In the genomic region with DNA sequence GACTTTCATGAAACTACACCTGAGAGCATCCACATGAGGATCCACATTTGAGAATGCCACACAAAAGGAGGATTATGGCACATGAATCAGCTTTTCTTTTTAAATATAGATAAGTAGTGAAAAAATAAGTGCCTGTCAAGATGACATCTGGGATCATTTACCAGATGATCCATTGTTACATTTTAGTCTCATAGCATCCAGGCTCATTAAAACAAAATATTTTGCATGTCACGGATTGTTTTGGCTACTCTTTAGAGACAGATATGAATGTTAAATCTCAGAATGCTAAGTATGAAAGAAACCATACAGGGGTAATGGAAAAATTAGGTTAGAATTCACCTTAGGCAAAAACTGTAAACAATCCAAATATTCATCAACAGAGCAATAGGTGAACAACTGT, we compare ENCODE assay signal across 18 cellular contexts.
A peak's percentile ranks its signal among the peaks of the same experiment; 100 is the strongest.
DNase-seq lines count a peak whose midpoint lies in the region; ATAC-seq and TF ChIP-seq lines count a peak whose summit lies in the region.
"Had no signal": no experiment of that assay in that cellular context is flagged by ENCODE, and none has a peak within 500 bp of the region (broad histone marks: within the 10 kb centered on the region; RNA-seq: fewer than 3 reads in every experiment).

No MANE protein-coding gene starts in this region.

- DNase-seq in AG10803 (ENCODE audit: low read depth) (peak; percentile 55), GM04504 (ENCODE audit: low read depth) (peak; percentile 25), fibroblast of gingiva (ENCODE audit: low read depth) (peak; percentile 22), type B pancreatic cell (ENCODE audit: extremely low spot score, unreplicated experiment) (no peak)
- no peak for DNase-seq in activated naive CD4-positive, alpha-beta T cell treated with Interleukin-2 at 50 U/mL for 16 hours
- DNase-seq in stimulated activated CD8-positive, alpha-beta memory T cell treated with anti-CD3 and anti-CD28 coated beads, Interleukin-4, amount 100 ng/mL, for 48 hours: no peak
- DNase-seq: 8988T; BE2C; C1 segment of cervical spinal cord; CD4-positive, CD25-positive, alpha-beta regulatory T cell; CD8-positive, alpha-beta memory T cell; COR-L47; DMS 273 treated with DMSO at 0.1 percent for 48 hours; DMS53; DND-41; EL; H9 had no signal

- peaks cover 11% of the 10 kb centered on the region for H3K4me1 Mint-ChIP-seq in type B pancreatic cell (ENCODE audit: unreplicated experiment)
- H3K4me1 Mint-ChIP-seq: CD4-positive, CD25-positive, alpha-beta regulatory T cell; CD8-positive, alpha-beta memory T cell had no signal

- H3K9me3 Mint-ChIP-seq in type B pancreatic cell: peaks cover 4% of the 10 kb centered on the region
- H3K9me3 Mint-ChIP-seq: H9 had no signal

- H3K27ac Mint-ChIP-seq in type B pancreatic cell: peak overlapping the region; percentile 22
- H3K27ac Mint-ChIP-seq: CD4-positive, CD25-positive, alpha-beta regulatory T cell; CD8-positive, alpha-beta memory T cell; H9 had no signal

- H3K36me3 Mint-ChIP-seq in type B pancreatic cell: peaks cover 13% of the 10 kb centered on the region
- H3K36me3 Mint-ChIP-seq: CD4-positive, CD25-positive, alpha-beta regulatory T cell had no signal

- H3K4me3 Mint-ChIP-seq in type B pancreatic cell: no peak overlapping the region
- H3K4me3 Mint-ChIP-seq: CD4-positive, CD25-positive, alpha-beta regulatory T cell; CD8-positive, alpha-beta memory T cell; H9 had no signal

- TF ChIP-seq CTCF in AG10803 (conservative IDR thresholded peaks at IDR 0.05; ENCODE audit: low read length): no peak
- no peak for TF ChIP-seq CTCF in type B pancreatic cell (conservative IDR thresholded peaks at IDR 0.05)

- no peak for ATAC-seq in GM18517 (IDR thresholded peaks at IDR 0.05; ENCODE audit: unreplicated experiment)

- no peak overlapping the region for H3K4me3 ChIP-seq in AG10803 (ENCODE audit: low read length)

- H3K27me3 Mint-ChIP-seq in type B pancreatic cell: no peaks in the 10 kb centered on the region
- H3K27me3 Mint-ChIP-seq: CD4-positive, CD25-positive, alpha-beta regulatory T cell; CD8-positive, alpha-beta memory T cell had no signal

Comparison
In these comparisons a context has a peak if more than half of its experiments do, and no peak if none do; other contexts are left out.
1. DNase-seq: peak in AG10803 (single experiment), GM04504 (single experiment) and fibroblast of gingiva (single experiment); none in type B pancreatic cell (single experiment), activated naive CD4-positive, alpha-beta T cell treated with Interleukin-2 at 50 U/mL for 16 hours (single experiment) and stimulated activated CD8-positive, alpha-beta memory T cell treated with anti-CD3 and anti-CD28 coated beads, Interleukin-4, amount 100 ng/mL, for 48 hours (single experiment).